ENCODE assay signal across 8 cellular contexts in the genomic region with DNA sequence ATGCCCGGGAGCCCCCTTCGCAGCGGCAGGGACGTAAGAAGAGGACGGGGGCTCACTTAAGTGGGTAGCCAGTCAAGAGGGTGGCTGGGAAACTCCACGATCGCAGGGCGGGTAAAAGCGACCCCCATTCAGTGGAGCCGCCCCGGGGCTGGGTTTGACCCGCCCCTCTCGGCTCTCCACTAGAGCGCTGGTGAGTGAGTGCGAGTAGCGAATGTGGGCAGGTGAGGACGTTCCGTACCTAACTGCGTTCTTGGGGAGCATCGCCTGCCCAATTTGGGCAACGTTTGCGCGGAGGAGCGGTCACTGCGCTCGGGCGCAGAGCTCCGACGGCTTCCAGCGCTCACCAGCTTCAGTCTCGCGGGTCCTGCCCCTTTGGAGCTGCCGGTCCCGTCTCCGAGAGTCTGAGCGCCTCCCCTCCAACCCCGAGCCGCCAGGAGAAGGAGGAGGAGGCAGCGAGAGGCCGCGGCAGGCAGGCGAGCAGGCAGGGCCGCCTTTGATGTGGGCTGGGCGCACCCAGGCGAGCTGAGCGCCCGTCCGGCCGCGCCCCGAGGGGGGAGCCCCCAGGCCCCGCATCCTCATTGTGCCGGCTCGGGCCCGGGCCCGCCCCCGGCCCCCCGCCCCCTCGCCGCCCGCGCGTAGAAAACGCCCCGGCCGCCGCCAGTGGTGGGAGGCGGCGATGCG. TPM values are rescaled to one million over a fixed set of nuclear protein-coding genes. Genes with fewer than 3 reads are reported as not detected.
DNase-seq lines count a peak whose midpoint lies in the region; ATAC-seq and TF ChIP-seq lines count a peak whose summit lies in the region.

A gene with protein sequence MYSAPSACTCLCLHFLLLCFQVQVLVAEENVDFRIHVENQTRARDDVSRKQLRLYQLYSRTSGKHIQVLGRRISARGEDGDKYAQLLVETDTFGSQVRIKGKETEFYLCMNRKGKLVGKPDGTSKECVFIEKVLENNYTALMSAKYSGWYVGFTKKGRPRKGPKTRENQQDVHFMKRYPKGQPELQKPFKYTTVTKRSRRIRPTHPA (plus strand): TSS at position 666 of the 681 bp plus-strand sequence. CDS start 553 bp downstream, outside the sequence.

- no peaks in the 10 kb centered on the region for H3K9me3 Mint-ChIP-seq in activated CD4-positive, alpha-beta T cell treated with anti-CD3 and anti-CD28 coated beads, Interleukin-2, amount 10 ng/mL, durations not matched to agents 24 days and 14 days

- H3K4me3 Mint-ChIP-seq in activated CD4-positive, alpha-beta T cell treated with anti-CD3 and anti-CD28 coated beads, Interleukin-2, amount 10 ng/mL, durations not matched to agents 24 days and 14 days, result peak within 1 kb of the TSS; percentile 80

- intact Hi-C loops in activated CD4-positive, alpha-beta T cell treated with anti-CD3 and anti-CD28 coated beads, Interleukin-2, amount 10 ng/mL, durations not matched to agents 24 days and 14 days (cut with micrococcal nuclease), result loop anchor here (1.0 to 10.0 kb wide), 3 partner anchors 488 to 876 kb away; no protein-coding TSS in a partner anchor

- TF ChIP-seq CTCF in GM20000 (IDR thresholded peaks at IDR 0.05; ENCODE audit: extremely low read depth, missing control alignments) (no peak), upper lobe of left lung (IDR thresholded peaks at IDR 0.05) (peak in 1 of 6 experiments; percentile 17)

- no peaks in the 10 kb centered on the region for H3K9me2 ChIP-seq in Karpas-422 (replicated peaks; ENCODE audit: insufficient read depth, low read length)

- H3K4me1 Mint-ChIP-seq in activated CD4-positive, alpha-beta T cell treated with anti-CD3 and anti-CD28 coated beads, Interleukin-2, amount 10 ng/mL, durations not matched to agents 24 days and 14 days, result peaks cover 13% of the 10 kb centered on the region

- peak; percentile 44 for ATAC-seq in esophagus mucosa
- peak; percentile 52 to 83 for ATAC-seq in upper lobe of left lung (ENCODE audit: low FRiP score in 2 of 2)
- ATAC-seq in HG03469 (IDR thresholded peaks at IDR 0.05; ENCODE audit: unreplicated experiment), result no peak

- H3K4me3 ChIP-seq in Karpas-422 (ENCODE audit: low read length), result peak within 1 kb of the TSS; percentile 54
- H3K4me3 ChIP-seq in upper lobe of left lung, result peak within 1 kb of the TSS in 3 of 4 donors; percentile 46 to 52 (median 52)

- TF ChIP-seq EP300 in upper lobe of left lung (IDR thresholded peaks at IDR 0.05), result no peak

- H3K27me3 Mint-ChIP-seq in activated CD4-positive, alpha-beta T cell treated with anti-CD3 and anti-CD28 coated beads, Interleukin-2, amount 10 ng/mL, durations not matched to agents 24 days and 14 days, result peaks cover 20% of the 10 kb centered on the region

- peaks cover 39% of the 10 kb centered on the region for H4K20me1 ChIP-seq in Karpas-422 (ENCODE audit: insufficient read depth, low read depth, low read length)

- H3K4me2 ChIP-seq in Karpas-422 (ENCODE audit: low read depth, low read length, poor library complexity, severe bottlenecking), result peak within 1 kb of the TSS; percentile 85

- peak; percentile 68 for DNase-seq in COLO668 (lab: John Stamatoyannopoulos, UW; ENCODE audit: unreplicated experiment)
- DNase-seq in GM20000 (ENCODE audit: low spot score), result peak; percentile 81
- DNase-seq in Karpas-422, result peak; percentile 68
- peak; percentile 84 for DNase-seq in activated CD4-positive, alpha-beta T cell treated with anti-CD3 and anti-CD28 coated beads, Interleukin-2, amount 10 ng/mL, durations not matched to agents 24 days and 14 days
- peak; percentile 35 for DNase-seq in myocyte (ENCODE audit: low read depth)
- no peak for DNase-seq in upper lobe of left lung

- H3K36me3 ChIP-seq in Karpas-422 (ENCODE audit: insufficient read depth, low read length) (no peaks in the 10 kb centered on the region), upper lobe of left lung (no peaks in the 10 kb centered on the region)

- H3K79me2 ChIP-seq in Karpas-422 (ENCODE audit: low read length), result no peaks in the 10 kb centered on the region

- 2% methylated on average over 37 of the region's 70 CpGs; no CpG with 5 or more reads in 1 of the 2 donors for WGBS in upper lobe of left lung, 2 donors

- peak in 1 of 4 donors; percentile 16 for TF ChIP-seq POLR2A in upper lobe of left lung (IDR thresholded peaks at IDR 0.05)

- H3K9ac ChIP-seq in Karpas-422 (ENCODE audit: low read length), result peak within 1 kb of the TSS; percentile 28

- peaks cover 21% of the 10 kb centered on the region for H3K4me1 ChIP-seq in Karpas-422 (ENCODE audit: low read length)
- peaks cover 28 to 33% (median 29%) of the 10 kb centered on the region in 4 donors for H3K4me1 ChIP-seq in upper lobe of left lung

- peaks cover 4% of the 10 kb centered on the region for H3K36me3 Mint-ChIP-seq in activated CD4-positive, alpha-beta T cell treated with anti-CD3 and anti-CD28 coated beads, Interleukin-2, amount 10 ng/mL, durations not matched to agents 24 days and 14 days (ENCODE audit: low read depth)

- no peak within 1 kb of the TSS for H3K27ac Mint-ChIP-seq in activated CD4-positive, alpha-beta T cell treated with anti-CD3 and anti-CD28 coated beads, Interleukin-2, amount 10 ng/mL, durations not matched to agents 24 days and 14 days

- no peaks in the 10 kb centered on the region for H3K9me3 ChIP-seq in Karpas-422 (ENCODE audit: low read length)
- no peaks in the 10 kb centered on the region for H3K9me3 ChIP-seq in upper lobe of left lung

- H3K27me3 ChIP-seq in Karpas-422 (ENCODE audit: low read length) (no peaks in the 10 kb centered on the region), upper lobe of left lung (peaks cover 0 to 14% (median 0%) of the 10 kb centered on the region in 4 donors)

- no peak within 1 kb of the TSS for H3K27ac ChIP-seq in Karpas-422 (ENCODE audit: low read length)
- H3K27ac ChIP-seq in upper lobe of left lung, result no peak within 1 kb of the TSS

- no peak within 1 kb of the TSS for H2AFZ ChIP-seq in Karpas-422 (ENCODE audit: low read length)

RNA-seq across cellular contexts. Expression of the gene that starts here (rescaled TPM):
- 0.29 TPM in 1 of 2 replicates, not detected in the other for total RNA-seq in Karpas-422 (2014; rRNA removed; shearing (Covaris generic); ENCODE audit: low replicate concordance)
- 0.17 and 0.33 TPM in 2 replicates for total RNA-seq in activated CD4-positive, alpha-beta T cell treated with anti-CD3 and anti-CD28 coated beads, Interleukin-2, amount 10 ng/mL, durations not matched to agents 24 days and 14 days
- total RNA-seq in esophagus mucosa (0.08 TPM), myocyte (0.16 TPM in 1 of 2 replicates, not detected in the other), upper lobe of left lung (1 to 10 TPM in 4 of 6 donors, under 1 TPM in 2; 0.44 to 4.6 (median 1.4) TPM)
- 0.11 TPM for polyA plus RNA-seq in myocyte (2012)

Comparison
In these comparisons a context has a peak if more than half of its experiments do, and no peak if none do; other contexts are left out.
1. Peak in DNase-seq, H3K4me3 ChIP-seq, H3K9ac ChIP-seq and H3K4me2 ChIP-seq in Karpas-422; RNA of the gene not detected or under 1 TPM.
2. Peak in DNase-seq in activated CD4-positive, alpha-beta T cell treated with anti-CD3 and anti-CD28 coated beads, Interleukin-2, amount 10 ng/mL, durations not matched to agents 24 days and 14 days; RNA of the gene not detected or under 1 TPM.
3. Peak in ATAC-seq in esophagus mucosa; RNA of the gene not detected or under 1 TPM.
4. Peak in DNase-seq in myocyte; RNA of the gene not detected or under 1 TPM.
5. DNase-seq: peak in COLO668 (single experiment) and GM20000 (single experiment); none in upper lobe of left lung (0 of 2).